Comparison of ENCODE assay signal across 19 cellular contexts in the genomic region with DNA sequence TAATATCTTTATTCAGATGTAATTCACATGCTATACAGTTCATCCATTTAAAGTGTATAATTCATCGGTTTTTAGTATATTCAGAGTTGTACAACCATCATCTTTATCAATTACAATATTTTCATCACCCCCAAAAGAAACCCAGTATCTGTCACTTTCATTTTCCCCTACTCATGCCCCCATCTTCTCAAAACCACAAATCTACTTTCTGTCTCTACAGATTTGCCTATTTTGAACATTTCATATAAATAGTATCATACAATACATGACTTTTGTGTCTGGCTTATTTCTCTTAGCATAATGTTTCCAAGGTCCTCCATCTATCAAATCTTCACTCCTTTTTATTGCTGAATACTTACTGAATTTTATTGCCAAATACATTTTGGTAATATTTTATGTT.
DNase-seq lines count a peak whose midpoint lies in the region; ATAC-seq, FAIRE-seq and TF ChIP-seq lines count a peak whose summit lies in the region.
"Had no signal": no experiment of that assay in that cellular context is flagged by ENCODE, and none has a peak within 500 bp of the region (broad histone marks: within the 10 kb centered on the region; RNA-seq: fewer than 3 reads in every experiment).

No MANE protein-coding gene starts in this region.

- H3K4me3 ChIP-seq in GM12878, result no peak overlapping the region
- H3K4me3 ChIP-seq: BLaER1, GM23248, HAP-1 had no signal

- CTCF ChIA-PET in GM12878 (lab: Yijun Ruan, JAX), result no interaction called here

- H3K27ac ChIP-seq in GM12878 (ENCODE audit: control insufficient read depth, insufficient read depth), result no peak overlapping the region
- H3K27ac ChIP-seq: BLaER1, GM23248, HL-60 had no signal

- no peak for TF ChIP-seq POLR2A in GM12878 (IDR thresholded peaks at IDR 0.05; ENCODE audit: low read depth, low read length)

- TF ChIP-seq EP300 in GM12878 (IDR thresholded peaks at IDR 0.05; ENCODE audit: borderline replicate concordance in 1 of 2, control insufficient read depth in 1 of 2, low read depth in 2 of 2, low read length in 2 of 2), result no peak

- FAIRE-seq in GM12878 (lab: Jason Lieb, UNC), result peak; percentile 38
- FAIRE-seq: A204.1, D721Med had no signal

- 38% methylated on average over 1 of the region's 1 CpG for WGBS in GM12878 (ENCODE audit: insufficient coverage, insufficient replicate concordance, low lambda C conversion rate, missing lambda C conversion rate)

- H4K20me1 ChIP-seq in GM12878 (ENCODE audit: control insufficient read depth, insufficient read depth), result no peaks in the 10 kb centered on the region
- H4K20me1 ChIP-seq: BLaER1 had no signal

- SMC1A ChIA-PET in GM12878 (lab: Charles Lee; ENCODE audit: uncharacterized antibody, unreplicated experiment), result interaction anchor here (2.0 kb wide), 1 partner anchor 9 kb away, joined by 6 read pairs; no protein-coding TSS in a partner anchor

- no peak overlapping the region for H3K4me2 ChIP-seq in GM12878 (ENCODE audit: control insufficient read depth, insufficient read depth)
- H3K4me2 ChIP-seq: BLaER1 had no signal

- RAD21 ChIA-PET in GM12878 (lab: Charles Lee; ENCODE audit: unreplicated experiment), result no interaction called here

- no peak for TF ChIP-seq CTCF in GM12878 (IDR thresholded peaks at IDR 0.05 in 2 of 3, conservative IDR thresholded peaks at IDR 0.05 in 1 of 3; ENCODE audit: control insufficient read depth in 2 of 3, extremely low read depth in 1 of 3, insufficient read depth in 1 of 3, low read depth in 3 of 3, low read length in 3 of 3)

- H2AFZ ChIP-seq in GM12878 (ENCODE audit: control insufficient read depth, low read depth, low read length), result no peak overlapping the region
- H2AFZ ChIP-seq: GM23248 had no signal

- no peaks in the 10 kb centered on the region for H3K9me3 ChIP-seq in GM12878 (replicated peaks; ENCODE audit: control insufficient read depth, insufficient read depth, low read length)
- H3K9me3 ChIP-seq: BLaER1, HAP-1 had no signal

- no peaks in the 10 kb centered on the region for H3K4me1 ChIP-seq in GM12878 (ENCODE audit: control insufficient read depth, insufficient read depth, low read length)
- H3K4me1 ChIP-seq: HAP-1 had no signal

- H3K9ac ChIP-seq in GM12878 (ENCODE audit: control insufficient read depth, insufficient read depth, low read length), result no peak overlapping the region
- H3K9ac ChIP-seq: BLaER1, GM23248 had no signal

- no TSS peak for BruUV-seq in GM12878 (replicated peaks; lab: Mats Ljungman, UMichigan)

- no peaks in the 10 kb centered on the region for H3K27me3 ChIP-seq in GM12878 (replicated peaks in 1 of 2; ENCODE audit: control insufficient read depth in 2 of 2, insufficient read depth in 2 of 2, low read length in 1 of 2)
- H3K27me3 ChIP-seq: BLaER1 had no signal

- no peaks in the 10 kb centered on the region for H3K36me3 ChIP-seq in GM12878 (ENCODE audit: control insufficient read depth in 2 of 2, insufficient read depth in 2 of 2, low read length in 1 of 2)
- H3K36me3 ChIP-seq: BLaER1, HAP-1 had no signal

- TF ChIP-seq RAD21 in GM12878 (IDR thresholded peaks at IDR 0.05; ENCODE audit: insufficient read depth, low read depth, low read length), result no peak

- no peak for DNase-seq in GM12878 (ENCODE audit: low read depth, low spot score)
- no peak for DNase-seq in cerebellar cortex (ENCODE audit: low spot score)
- no peak for DNase-seq in UCSD-AML1 (lab: John Stamatoyannopoulos, UW; ENCODE audit: unreplicated experiment)
- DNase-seq in NCI-H82 (lab: John Stamatoyannopoulos, UW), result no peak
- DNase-seq: GM23248, IMR-90, NCI-H1417 treated with DMSO at 0.1 percent for 48 hours, NCI-H1930, NCI-H345, NCI-H524 treated with DMSO at 0.1 percent for 48 hours, T-helper 17 cell had no signal

- POLR2A ChIA-PET in GM12878 (lab: Charles Lee), result no interaction called here

- ATAC-seq in GM18511 (IDR thresholded peaks at IDR 0.05; ENCODE audit: unreplicated experiment) (peak; percentile 60), GM21526 (IDR thresholded peaks at IDR 0.05; ENCODE audit: low FRiP score, unreplicated experiment) (peak; percentile 78), HG03354 (IDR thresholded peaks at IDR 0.05; ENCODE audit: poor library complexity, severe bottlenecking, unreplicated experiment) (peak; percentile 72), GM12878 (no peak)
- ATAC-seq: T-helper 17 cell had no signal

- H3K79me2 ChIP-seq in GM12878 (ENCODE audit: control insufficient read depth, insufficient read depth, low read length), result no peaks in the 10 kb centered on the region

- in situ Hi-C loops in GM12878 (cut with MboI), result no loop called here

- intact Hi-C loops in GM12878 (cut with micrococcal nuclease; ENCODE audit: unreplicated experiment), result no loop called here

TF ChIP-seq in GM12878, 131 proteins besides CTCF, POLR2A, EP300 and RAD21:
- no peak for TF ChIP-seq YY1 (IDR thresholded peaks at IDR 0.05; ENCODE audit: low read depth, low read length)
- peak; percentile 58 for TF ChIP-seq RUNX3 (IDR thresholded peaks at IDR 0.05; ENCODE audit: low read length)
